Comparison of ENCODE assay signal across 1 cellular context in genomic region chrX:149540621-149541520, GRCh38.
A peak's percentile ranks its signal among the peaks of the same experiment; 100 is the strongest.
TF ChIP-seq lines count a peak whose summit lies in the region.

Gene EOLA1, plus strand, starts transcription at chrX:149541012. Its CDS starts 4,619 bp downstream, at chrX:149545631.

TF ChIP-seq in HepG2, 621 proteins besides CTCF, POLR2A, EP300 and RAD21 (continued from another document and continues in another):
- TF ChIP-seq SNAPC4 (CRISPR knock-in tag; IDR thresholded peaks at IDR 0.05) (no peak), DRAP1 (CRISPR knock-in tag; IDR thresholded peaks at IDR 0.05) (peak; percentile 48; the same call in 1 of the 2 replicates), HMG20A (CRISPR knock-in tag; IDR thresholded peaks at IDR 0.05; ENCODE audit: borderline replicate concordance) (no peak), ZNF382 (CRISPR knock-in tag; IDR thresholded peaks at IDR 0.05; ENCODE audit: borderline replicate concordance) (no peak), ZNF652 (CRISPR knock-in tag; IDR thresholded peaks at IDR 0.05; ENCODE audit: borderline replicate concordance, low read depth) (no peak), UBTF (CRISPR knock-in tag; IDR thresholded peaks at IDR 0.05) (0 out of 2 replicates have a peak, but pooled peaks have one; percentile 42), ZNF558 (CRISPR knock-in tag; IDR thresholded peaks at IDR 0.05; ENCODE audit: borderline replicate concordance) (no peak), FOXA3 (CRISPR knock-in tag; IDR thresholded peaks at IDR 0.05) (peak; percentile 58), EED (CRISPR knock-in tag; IDR thresholded peaks at IDR 0.05) (no peak), HBP1 (CRISPR knock-in tag; IDR thresholded peaks at IDR 0.05; ENCODE audit: low read depth) (no peak), HCFC1 (IDR thresholded peaks at IDR 0.05; ENCODE audit: low read depth, low read length) (no peak), ZNF549 (CRISPR knock-in tag; IDR thresholded peaks at IDR 0.05) (no peak), NONO (IDR thresholded peaks at IDR 0.05) (no peak), NONO (CRISPR knock-in tag; conservative IDR thresholded peaks at IDR 0.05) (peak; percentile 57; the same call in 1 of the 2 replicates), RFX5 (IDR thresholded peaks at IDR 0.05; ENCODE audit: low read depth, low read length) (no peak), ZNF724P (CRISPR knock-in tag; IDR thresholded peaks at IDR 0.05; ENCODE audit: borderline replicate concordance) (no peak), ZNF414 (CRISPR knock-in tag; IDR thresholded peaks at IDR 0.05) (no peak), RFXANK (CRISPR knock-in tag; IDR thresholded peaks at IDR 0.05) (no peak), E2F2 (CRISPR knock-in tag; IDR thresholded peaks at IDR 0.05; ENCODE audit: borderline replicate concordance) (no peak), E2F1 (CRISPR knock-in tag; IDR thresholded peaks at IDR 0.05) (0 out of 2 replicates have a peak, but pooled peaks have one; percentile 30), AGO2 (optimal IDR thresholded peaks at IDR 0.05; ENCODE audit: low read depth, low read length) (no peak), ZBTB10 (CRISPR knock-in tag; IDR thresholded peaks at IDR 0.05; ENCODE audit: borderline replicate concordance) (no peak), ERF (CRISPR knock-in tag; IDR thresholded peaks at IDR 0.05) (0 out of 2 replicates have a peak, but pooled peaks have one; percentile 32), FOXK1 (CRISPR knock-in tag; IDR thresholded peaks at IDR 0.05; ENCODE audit: borderline replicate concordance, low read depth) (no peak; the same call in 1 of the 2 replicates), FUBP1 (CRISPR knock-in tag; IDR thresholded peaks at IDR 0.05; ENCODE audit: borderline replicate concordance) (no peak), MYNN (CRISPR knock-in tag; IDR thresholded peaks at IDR 0.05; ENCODE audit: low read depth) (no peak), ZFP82 (CRISPR knock-in tag; IDR thresholded peaks at IDR 0.05; ENCODE audit: borderline replicate concordance) (no peak), HIVEP1 (CRISPR knock-in tag; IDR thresholded peaks at IDR 0.05) (no peak), ZNF512 (CRISPR knock-in tag; IDR thresholded peaks at IDR 0.05) (no peak), ZNF879 (CRISPR knock-in tag; IDR thresholded peaks at IDR 0.05) (no peak), ATF3 (CRISPR knock-in tag; IDR thresholded peaks at IDR 0.05) (no peak), HNF1B (CRISPR knock-in tag; IDR thresholded peaks at IDR 0.05) (0 out of 2 replicates have a peak, but pooled peaks have one; percentile 19), ZNF598 (CRISPR knock-in tag; IDR thresholded peaks at IDR 0.05; ENCODE audit: borderline replicate concordance) (no peak), MIXL1 (CRISPR knock-in tag; IDR thresholded peaks at IDR 0.05) (no peak), ARHGAP35 (CRISPR knock-in tag; IDR thresholded peaks at IDR 0.05; ENCODE audit: borderline replicate concordance) (no peak), KAT7 (CRISPR knock-in tag; IDR thresholded peaks at IDR 0.05; ENCODE audit: borderline replicate concordance) (no peak), ZNF709 (CRISPR knock-in tag; IDR thresholded peaks at IDR 0.05) (no peak), NR2C2 (CRISPR knock-in tag; IDR thresholded peaks at IDR 0.05; ENCODE audit: borderline replicate concordance) (peak; percentile 30; the same call in 1 of the 2 replicates), ZNF619 (CRISPR knock-in tag; IDR thresholded peaks at IDR 0.05) (no peak)
